ENCODE assay signal across 17 cellular contexts in the genomic region with DNA sequence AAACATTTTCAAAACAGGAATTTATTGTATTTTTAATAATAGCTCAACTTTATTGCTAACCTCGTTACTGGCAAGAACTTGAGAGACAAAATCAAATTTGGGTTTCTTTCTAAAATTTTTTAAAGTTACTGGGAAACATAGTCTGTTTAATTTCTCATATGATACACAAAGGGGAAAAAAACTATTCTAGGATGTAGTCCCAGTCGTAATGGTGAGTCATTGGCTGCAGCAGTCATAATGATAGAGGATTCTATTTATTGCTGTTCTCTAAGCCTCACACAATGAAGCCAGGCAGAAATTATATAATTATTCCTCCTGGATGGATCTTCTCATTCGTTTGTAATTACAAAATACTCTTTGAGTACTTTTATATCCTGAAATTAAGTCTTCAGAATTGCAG.
DNase-seq lines count a peak whose midpoint lies in the region; ATAC-seq lines count a peak whose summit lies in the region.
"Had no signal": no experiment of that assay in that cellular context is flagged by ENCODE, and none has a peak within 500 bp of the region (broad histone marks: within the 10 kb centered on the region; RNA-seq: fewer than 3 reads in every experiment).

No MANE protein-coding gene starts in this region.

- no peak overlapping the region for H3K4me3 ChIP-seq in stomach smooth muscle (ENCODE audit: low read length in 2 of 2)
- H3K4me3 ChIP-seq: ovary had no signal

- H3K9ac ChIP-seq in stomach smooth muscle (ENCODE audit: low read length in 2 of 2), result no peak overlapping the region

- peak; percentile 13 for DNase-seq in NCI-H1436 (lab: John Stamatoyannopoulos, UW)
- no peak for DNase-seq in NCI-H1436 treated with DMSO at 0.1 percent for 48 hours (lab: John Stamatoyannopoulos, UW)
- peak; percentile 26 for DNase-seq in amniotic stem cell (lab: John Stamatoyannopoulos, UW)
- DNase-seq in foreskin melanocyte, result peak; percentile 24
- DNase-seq in germinal center (ENCODE audit: low spot score), result no peak
- no peak for DNase-seq in SKM-1 (lab: John Stamatoyannopoulos, UW; ENCODE audit: unreplicated experiment)
- DNase-seq: activated CD4-positive, alpha-beta T cell treated with anti-CD3 and anti-CD28 coated beads, Interleukin-2, amount 50 U/mL, for 4 hours; activated naive CD4-positive, alpha-beta T cell treated with Interleukin-2 at 50 U/mL for 16 hours; MM.1S; NK-92 treated with Interleukin-12 subunit alpha and Interleukin-12 subunit beta, amount 100 ng/mL, for 24 hours; T-helper 1 cell had no signal

- no peaks in the 10 kb centered on the region for H3K9me3 ChIP-seq in stomach smooth muscle (ENCODE audit: control insufficient read depth in 2 of 2, low read length in 2 of 2)
- H3K9me3 ChIP-seq: ovary had no signal

- no peaks in the 10 kb centered on the region for H3K36me3 ChIP-seq in stomach smooth muscle (ENCODE audit: control insufficient read depth in 2 of 2, insufficient read depth in 2 of 2, low read length in 2 of 2)
- H3K36me3 ChIP-seq: ovary had no signal

- ATAC-seq in HG03457 (IDR thresholded peaks at IDR 0.05; ENCODE audit: unreplicated experiment), result no peak
- ATAC-seq: HCT116 had no signal

- peak overlapping the region; percentile 58 for H3K27ac ChIP-seq in stomach smooth muscle (ENCODE audit: low read length)
- H3K27ac ChIP-seq: 22Rv1, epithelial cell of prostate, ovary had no signal

- peaks cover 5% of the 10 kb centered on the region for H3K4me1 ChIP-seq in stomach smooth muscle (ENCODE audit: control insufficient read depth, insufficient read depth, low read length)

- H3K27me3 ChIP-seq in stomach smooth muscle (ENCODE audit: control insufficient read depth in 1 of 2, insufficient read depth in 2 of 2, low read length in 2 of 2), result no peaks in the 10 kb centered on the region
- H3K27me3 ChIP-seq: ovary had no signal

Comparison
In these comparisons a context has a peak if more than half of its experiments do, and no peak if none do; other contexts are left out.
1. DNase-seq: peak in NCI-H1436 (single experiment), amniotic stem cell (single experiment) and foreskin melanocyte (single experiment); none in NCI-H1436 treated with DMSO at 0.1 percent for 48 hours (single experiment), germinal center (single experiment) and SKM-1 (single experiment).